In the genomic region with DNA sequence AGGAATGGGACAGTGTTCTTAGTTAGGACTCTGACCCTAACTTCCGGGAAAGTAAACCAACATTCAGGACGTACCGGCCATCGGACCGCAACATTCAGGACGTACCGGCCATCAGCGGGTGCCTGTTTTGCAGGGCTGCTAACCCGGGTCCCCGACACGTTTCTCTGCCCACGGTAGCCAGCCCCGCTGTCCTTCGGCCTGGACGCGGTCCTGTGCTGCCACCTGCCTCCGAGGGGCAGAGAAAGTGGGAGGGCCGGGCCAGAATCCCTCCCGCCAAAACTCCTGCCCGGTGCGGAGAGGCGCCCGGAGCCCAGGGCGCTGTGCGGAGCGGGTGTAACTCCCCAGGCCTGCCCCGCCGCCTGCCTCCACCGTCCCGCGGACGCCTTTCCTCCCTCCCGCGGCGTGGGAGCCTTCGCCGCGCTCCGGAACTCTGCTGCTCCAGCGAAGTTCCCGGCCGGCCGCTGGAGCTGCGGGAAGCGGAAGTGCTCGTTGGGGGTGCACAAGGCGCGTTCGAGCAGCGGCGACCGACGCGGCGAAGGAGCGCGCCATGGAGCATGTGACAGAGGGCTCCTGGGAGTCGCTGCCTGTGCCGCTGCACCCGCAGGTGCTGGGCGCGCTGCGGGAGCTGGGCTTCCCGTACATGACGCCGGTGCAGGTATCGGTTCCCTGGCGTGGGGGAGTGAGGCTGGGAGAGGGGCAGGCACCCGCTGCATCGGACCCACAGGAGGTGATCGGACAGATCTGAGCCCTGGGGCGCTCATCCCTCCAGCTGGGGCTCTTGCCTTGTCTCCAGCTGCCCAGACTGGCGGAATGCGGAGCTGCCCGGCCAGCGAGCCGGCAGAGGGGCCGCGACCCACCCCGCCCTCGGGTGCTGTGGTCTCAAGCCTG, we compare ENCODE assay signal across 8 cellular contexts. TPM values are rescaled to one million over a fixed set of nuclear protein-coding genes. Genes with fewer than 3 reads are reported as not detected.
DNase-seq lines count a peak whose midpoint lies in the region; ATAC-seq, FAIRE-seq and TF ChIP-seq lines count a peak whose summit lies in the region.

A gene with protein sequence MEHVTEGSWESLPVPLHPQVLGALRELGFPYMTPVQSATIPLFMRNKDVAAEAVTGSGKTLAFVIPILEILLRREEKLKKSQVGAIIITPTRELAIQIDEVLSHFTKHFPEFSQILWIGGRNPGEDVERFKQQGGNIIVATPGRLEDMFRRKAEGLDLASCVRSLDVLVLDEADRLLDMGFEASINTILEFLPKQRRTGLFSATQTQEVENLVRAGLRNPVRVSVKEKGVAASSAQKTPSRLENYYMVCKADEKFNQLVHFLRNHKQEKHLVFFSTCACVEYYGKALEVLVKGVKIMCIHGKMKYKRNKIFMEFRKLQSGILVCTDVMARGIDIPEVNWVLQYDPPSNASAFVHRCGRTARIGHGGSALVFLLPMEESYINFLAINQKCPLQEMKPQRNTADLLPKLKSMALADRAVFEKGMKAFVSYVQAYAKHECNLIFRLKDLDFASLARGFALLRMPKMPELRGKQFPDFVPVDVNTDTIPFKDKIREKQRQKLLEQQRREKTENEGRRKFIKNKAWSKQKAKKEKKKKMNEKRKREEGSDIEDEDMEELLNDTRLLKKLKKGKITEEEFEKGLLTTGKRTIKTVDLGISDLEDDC (plus strand): TSS at position 498 of the 888 bp plus-strand sequence. CDS start 50 bp downstream, at position 548.

- intact Hi-C loops in left ventricle myocardium inferior (cut with micrococcal nuclease), result no loop called here

- DNase-seq in NCI-H1048 (lab: John Stamatoyannopoulos, UW), result peak; percentile 68
- DNase-seq in T-helper 1 cell, result peak; percentile 76 to 90 (median 83)
- DNase-seq in amniotic epithelial cell (ENCODE audit: low read depth), result peak; percentile 72
- DNase-seq in left ventricle myocardium inferior, result peak; percentile 85
- DNase-seq in pulmonary artery endothelial cell (ENCODE audit: low read depth, low spot score), result peak; percentile 47
- peak; percentile 90 for DNase-seq in urothelium cell line (ENCODE audit: low spot score)

- peak within 1 kb of the TSS; percentile 94 for H3K27ac ChIP-seq in left ventricle myocardium inferior (replicated peaks)

- no peaks in the 10 kb centered on the region for H3K27me3 ChIP-seq in left ventricle myocardium inferior (ENCODE audit: low read depth)

- no peak for FAIRE-seq in urothelium cell line (lab: Jason Lieb, UNC)

- H3K4me3 ChIP-seq in left ventricle myocardium inferior, result peak within 1 kb of the TSS; percentile 82

- peaks cover 34% of the 10 kb centered on the region for H3K4me1 ChIP-seq in left ventricle myocardium inferior

- ATAC-seq in HG02571 (IDR thresholded peaks at IDR 0.05; ENCODE audit: unreplicated experiment), result peak; percentile 84

- no peaks in the 10 kb centered on the region for H3K9me3 ChIP-seq in left ventricle myocardium inferior (replicated peaks)

- TF ChIP-seq CTCF in GM12872 (IDR thresholded peaks at IDR 0.05; ENCODE audit: insufficient read depth, low read depth, low read length) (peak; percentile 36; the same call in 2 of the 3 replicates), left ventricle myocardium inferior (IDR thresholded peaks at IDR 0.05; ENCODE audit: borderline replicate concordance) (peak; percentile 75)

- H3K36me3 ChIP-seq in left ventricle myocardium inferior, result peaks cover 48% of the 10 kb centered on the region

RNA-seq across cellular contexts. Expression of the gene that starts here (rescaled TPM):
- total RNA-seq in left ventricle myocardium inferior (5.3 TPM), pulmonary artery endothelial cell (15.2 and 24.6 TPM in 2 replicates)

Comparison
In these comparisons a context has a peak if more than half of its experiments do, and no peak if none do; other contexts are left out.
1. Peak in every context shown above with its lines: DNase-seq, ATAC-seq, H3K4me3 ChIP-seq and H3K27ac ChIP-seq.